1 cellular context compared by ENCODE assay signal in the genomic region with DNA sequence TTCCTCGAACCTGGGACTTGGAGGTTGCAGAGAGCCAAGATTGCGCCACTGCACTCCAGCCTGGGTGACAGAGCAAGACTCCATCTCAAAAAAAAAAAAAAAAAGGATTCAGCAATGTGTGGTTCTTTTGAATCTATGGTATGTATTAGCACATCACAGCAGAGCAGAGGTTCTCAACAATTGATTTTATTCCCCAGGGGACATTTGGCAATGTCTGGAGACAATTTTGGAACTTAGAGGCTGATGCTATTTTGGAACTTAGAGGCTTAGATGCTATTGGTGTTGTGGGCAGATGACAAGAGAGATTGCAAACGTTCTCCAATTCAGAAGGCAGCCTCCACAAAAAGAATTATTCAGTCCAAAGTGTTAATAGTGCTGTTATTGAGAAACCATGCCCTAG.
TF ChIP-seq lines count a peak whose summit lies in the region.

No MANE protein-coding gene starts in this region.

TF ChIP-seq in H1, 55 proteins besides CTCF, POLR2A, EP300 and RAD21 (continued from another document):
- TF ChIP-seq SRF (IDR thresholded peaks at IDR 0.05; ENCODE audit: low read depth, low read length) (no peak), CBX5 (IDR thresholded peaks at IDR 0.05; ENCODE audit: low read depth, low read length) (no peak)
